ENCODE assay signal across 25 cellular contexts in genomic region chr10:98589691-98590090, GRCh38.
"Had no signal": no experiment of that assay in that cellular context is flagged by ENCODE, and none has a peak within 500 bp of the region (broad histone marks: within the 10 kb centered on the region; RNA-seq: fewer than 3 reads in every experiment).

No MANE protein-coding gene starts in this region.

- H3K4me3 Mint-ChIP-seq: memory B cell; mesothelial cell of epicardium; naive B cell; natural killer cell treated with Interleukin-12 subunit alpha and Interleukin-12 subunit beta and Interleukin-15 and Interleukin-18, amount 100 ng/mL, for 72 hours; stimulated activated effector memory CD8-positive, alpha-beta T cell treated with anti-CD3 and anti-CD28 coated beads, Interleukin-12 subunit alpha, Interleukin-12 subunit beta, amount 100 ng/mL, for 72 hours had no signal

- H3K27ac Mint-ChIP-seq: memory B cell; mesothelial cell of epicardium; natural killer cell treated with Interleukin-12 subunit alpha and Interleukin-12 subunit beta and Interleukin-15 and Interleukin-18, amount 100 ng/mL, for 72 hours; stimulated activated effector memory CD8-positive, alpha-beta T cell treated with anti-CD3 and anti-CD28 coated beads, Interleukin-12 subunit alpha, Interleukin-12 subunit beta, amount 100 ng/mL, for 72 hours had no signal

- H3K36me3 Mint-ChIP-seq: memory B cell; mesothelial cell of epicardium; naive B cell; natural killer cell treated with Interleukin-12 subunit alpha and Interleukin-12 subunit beta and Interleukin-15 and Interleukin-18, amount 100 ng/mL, for 72 hours; stimulated activated effector memory CD8-positive, alpha-beta T cell treated with anti-CD3 and anti-CD28 coated beads, Interleukin-12 subunit alpha, Interleukin-12 subunit beta, amount 100 ng/mL, for 72 hours had no signal

- H3K4me1 Mint-ChIP-seq: memory B cell; naive B cell; stimulated activated effector memory CD8-positive, alpha-beta T cell treated with anti-CD3 and anti-CD28 coated beads, Interleukin-12 subunit alpha, Interleukin-12 subunit beta, amount 100 ng/mL, for 72 hours had no signal

- H3K27me3 Mint-ChIP-seq: memory B cell had no signal

- H3K9me3 ChIP-seq: gastroesophageal sphincter, heart left ventricle, mucosa of descending colon, pancreas, right lobe of liver, testis, tibial artery, upper lobe of left lung, uterus had no signal

- DNase-seq: effector CD4-positive, alpha-beta T cell; heart left ventricle; kidney; mucosa of descending colon; naive B cell; occipital lobe; pancreas; right lobe of liver; stimulated activated CD4-positive, alpha-beta T cell treated with anti-CD3 and anti-CD28 coated beads, Interleukin-2, amount 100 ng/mL, for 24 hours; stimulated activated CD4-positive, alpha-beta T cell treated with anti-CD3 and anti-CD28 coated beads, Interleukin-4, amount 100 ng/mL, for 24 hours; stimulated activated naive CD8-positive, alpha-beta T cell treated with anti-CD3 and anti-CD28 coated beads, Interleukin-15, Interleukin-2, amounts not matched to agents 100 U/mL and 50 U/mL, for 24 hours; testis; tibial artery; upper lobe of left lung; uterus had no signal

- H3K79me2 ChIP-seq: hepatocyte had no signal

- H2AFZ ChIP-seq: hepatocyte had no signal

- H3K27me3 ChIP-seq: gastroesophageal sphincter, heart left ventricle, hepatocyte, pancreas, right lobe of liver, testis, tibial artery, upper lobe of left lung, uterus had no signal

- H3K4me2 ChIP-seq: hepatocyte, smooth muscle cell had no signal

- ATAC-seq: gastroesophageal sphincter; heart left ventricle; left lobe of liver; mucosa of descending colon; natural killer cell treated with Interleukin-12 subunit alpha and Interleukin-12 subunit beta and Interleukin-15 and Interleukin-18, amount 100 ng/mL, for 72 hours; pancreas; right lobe of liver; stimulated activated naive CD8-positive, alpha-beta T cell treated with anti-CD3 and anti-CD28 coated beads, Interleukin-15, Interleukin-2, amounts not matched to agents 100 U/mL and 50 U/mL, for 24 hours had no signal

- H3K9me3 Mint-ChIP-seq: memory B cell; natural killer cell treated with Interleukin-12 subunit alpha and Interleukin-12 subunit beta and Interleukin-15 and Interleukin-18, amount 100 ng/mL, for 72 hours; stimulated activated effector memory CD8-positive, alpha-beta T cell treated with anti-CD3 and anti-CD28 coated beads, Interleukin-12 subunit alpha, Interleukin-12 subunit beta, amount 100 ng/mL, for 72 hours had no signal

- H3K27ac ChIP-seq: gastroesophageal sphincter, heart left ventricle, hepatocyte, pancreas, right lobe of liver, testis, tibial artery, upper lobe of left lung had no signal

- H3K4me3 ChIP-seq: dorsolateral prefrontal cortex, gastroesophageal sphincter, heart left ventricle, hepatocyte, lung, mucosa of descending colon, pancreas, right lobe of liver, smooth muscle cell, testis, tibial artery, upper lobe of left lung, uterus had no signal

- H3K4me1 ChIP-seq: heart left ventricle, pancreas, right lobe of liver, tibial artery, uterus had no signal

- H3K36me3 ChIP-seq: gastroesophageal sphincter, heart left ventricle, pancreas, right lobe of liver, tibial artery, upper lobe of left lung, uterus had no signal
